ENCODE assay signal across 9 cellular contexts in genomic region chr9:4798281-4798680, GRCh38. TPM values are rescaled to one million over a fixed set of nuclear protein-coding genes. Genes with fewer than 3 reads are reported as not detected.
DNase-seq lines count a peak whose midpoint lies in the region; ATAC-seq and TF ChIP-seq lines count a peak whose summit lies in the region.
"Had no signal": no experiment of that assay in that cellular context is flagged by ENCODE, and none has a peak within 500 bp of the region (broad histone marks: within the 10 kb centered on the region; RNA-seq: fewer than 3 reads in every experiment).

No MANE protein-coding gene starts in this region.

- H3K36me3 Mint-ChIP-seq in GM23338 (ENCODE audit: low read depth): peaks cover 18% of the 10 kb centered on the region; the same call in 2 of the 3 replicates

- TF ChIP-seq CTCF in GM23338 (conservative IDR thresholded peaks at IDR 0.05; ENCODE audit: low read depth in 2 of 2): no peak
- TF ChIP-seq CTCF in OCI-LY7 (conservative IDR thresholded peaks at IDR 0.05; ENCODE audit: low read length): no peak

- H3F3A ChIP-seq in GM23338 (replicated peaks; ENCODE audit: low read depth): 0 out of 2 replicates have a peak, but pooled peaks cover 3% of the 10 kb centered on the region

- H3K9me3 Mint-ChIP-seq in GM23338: peaks cover 6% of the 10 kb centered on the region; the same call in 2 of the 3 replicates

- H3K4me3 ChIP-seq in GM23338 (no peak overlapping the region), OCI-LY7 (ENCODE audit: low read depth, low read length, poor library complexity, severe bottlenecking) (peak overlapping the region; percentile 18), subcutaneous abdominal adipose tissue (ENCODE audit: low read depth in 1 of 5, low read length in 5 of 5) (no peak overlapping the region)

- 0 out of 2 replicates have a peak overlapping the region, but pooled peaks have one; percentile 46 for H3K27ac ChIP-seq in GM23338 (ENCODE audit: low read depth)
- H3K27ac ChIP-seq in OCI-LY7 (ENCODE audit: low read depth, low read length, poor library complexity, severe bottlenecking): peak overlapping the region; percentile 4
- H3K27ac ChIP-seq in subcutaneous abdominal adipose tissue (ENCODE audit: low read depth, low read length): peak overlapping the region; percentile 37

- CTCF ChIA-PET in OCI-LY7 (lab: Charles Lee; ENCODE audit: unreplicated experiment): no interaction called here

- H4K20me1 ChIP-seq in GM23338 (replicated peaks; ENCODE audit: insufficient read depth) (peaks cover 47% of the 10 kb centered on the region), OCI-LY7 (ENCODE audit: insufficient read depth, low read length) (peaks cover 33% of the 10 kb centered on the region)

- H3K79me2 ChIP-seq in GM23338 (replicated peaks; ENCODE audit: insufficient read depth): peaks cover 99% of the 10 kb centered on the region
- peaks cover 99% of the 10 kb centered on the region for H3K79me2 ChIP-seq in OCI-LY7 (ENCODE audit: insufficient read depth, low read depth, low read length)

- H3K4me1 Mint-ChIP-seq in GM23338: peaks cover 32% of the 10 kb centered on the region

- peak overlapping the region; percentile 13; the same call in 1 of the 2 replicates for H3K27ac Mint-ChIP-seq in GM23338

- POLR2A ChIA-PET in OCI-LY7 (lab: Charles Lee): no interaction called here

- H3K36me3 ChIP-seq in GM23338 (ENCODE audit: insufficient read depth) (no peaks in the 10 kb centered on the region), OCI-LY7 (ENCODE audit: insufficient read depth, low read length) (peaks cover 46% of the 10 kb centered on the region), subcutaneous abdominal adipose tissue (ENCODE audit: control insufficient read depth in 5 of 5, insufficient read depth in 5 of 5, low read length in 5 of 5) (no peaks in the 10 kb centered on the region)

- H3K4me1 ChIP-seq in GM23338 (ENCODE audit: insufficient read depth) (peaks cover 31% of the 10 kb centered on the region), OCI-LY7 (ENCODE audit: insufficient read depth, low read length, poor library complexity, severe bottlenecking) (peaks cover 42% of the 10 kb centered on the region), subcutaneous abdominal adipose tissue (ENCODE audit: control insufficient read depth in 5 of 5, insufficient read depth in 5 of 5, low read length in 5 of 5) (peaks cover 3 to 40% (median 36%) of the 10 kb centered on the region in 5 donors)

- H3K27me3 ChIP-seq in GM23338 (ENCODE audit: insufficient read depth) (no peaks in the 10 kb centered on the region), subcutaneous abdominal adipose tissue (ENCODE audit: control insufficient read depth in 5 of 5, insufficient read depth in 4 of 5, low read length in 5 of 5) (no peaks in the 10 kb centered on the region)

- H3K9me2 ChIP-seq in GM23338 (ENCODE audit: insufficient read depth): no peaks in the 10 kb centered on the region
- H3K9me2 ChIP-seq in OCI-LY7 (ENCODE audit: insufficient read depth, low read length): no peaks in the 10 kb centered on the region

- ATAC-seq in GM23338: peak; percentile 34
- no peak for ATAC-seq in GM19455 (IDR thresholded peaks at IDR 0.05; ENCODE audit: unreplicated experiment)

- DNase-seq in GM23338 (ENCODE audit: low spot score) (peak; percentile 15), OCI-LY7 (ENCODE audit: low spot score) (no peak), erythroblast (lab: John Stamatoyannopoulos, UW) (peak; percentile 92 to 95), GF-D8 (lab: John Stamatoyannopoulos, UW) (no peak)
- no peak for DNase-seq in stimulated activated CD4-positive, alpha-beta T cell treated with anti-CD3 and anti-CD28 coated beads, Interleukin-15, amount 100 ng/mL, for 24 hours
- DNase-seq: activated gamma-delta T cell treated with Interleukin-2 at 50 U/mL for 16 hours, DND-41 had no signal

- no peaks in the 10 kb centered on the region for H3K27me3 Mint-ChIP-seq in GM23338 (ENCODE audit: insufficient read depth, low read depth, poor library complexity)

- intact Hi-C loops in OCI-LY7 (cut with micrococcal nuclease; ENCODE audit: unreplicated experiment): loop anchor here (10.0 kb wide), 1 partner anchor 827 kb away; the partner anchor contains the start of gene RIC1

- H3K4me2 ChIP-seq in GM23338 (peak overlapping the region; percentile 49; the same call in 1 of the 2 replicates), OCI-LY7 (ENCODE audit: low read length) (peak overlapping the region; percentile 59)

- H3K4me3 Mint-ChIP-seq in GM23338: no peak overlapping the region; the same call in 2 of the 3 replicates

- peak overlapping the region in 2 of 5 donors; percentile 44 to 54 for H3K9ac ChIP-seq in subcutaneous abdominal adipose tissue (ENCODE audit: low read length in 5 of 5)

- no TSS peak for BruUV-seq in OCI-LY7 (replicated peaks; lab: Mats Ljungman, UMichigan)

- no peak overlapping the region for H2AFZ ChIP-seq in GM23338
- no peak overlapping the region for H2AFZ ChIP-seq in OCI-LY7 (ENCODE audit: low read length)

- peak; percentile 76 for TF ChIP-seq POLR2A in erythroblast (IDR thresholded peaks at IDR 0.05; ENCODE audit: low read length)

- no peaks in the 10 kb centered on the region for H3K9me3 ChIP-seq in OCI-LY7 (ENCODE audit: low read length)
- no peaks in the 10 kb centered on the region for H3K9me3 ChIP-seq in subcutaneous abdominal adipose tissue (ENCODE audit: control insufficient read depth in 5 of 5, low read length in 5 of 5)

TF ChIP-seq in GM23338, 12 proteins besides CTCF, POLR2A, EP300 and RAD21 (continues in another document):
- TF ChIP-seq POLR2AphosphoS5 (IDR thresholded peaks at IDR 0.05; ENCODE audit: low read depth): no peak
- no peak for TF ChIP-seq ZNF331 (CRISPR knock-in tag; IDR thresholded peaks at IDR 0.05; ENCODE audit: low read depth)
- TF ChIP-seq ZNF462 (CRISPR knock-in tag; IDR thresholded peaks at IDR 0.05): no peak

RNA-seq across cellular contexts. Expression of gene RCL1, which starts 5.5 kb away (rescaled TPM):
- 41.2 and 44.1 TPM in 2 replicates for total RNA-seq in GM23338 (2014; rRNA removed; shearing (Covaris generic))
- polyA plus RNA-seq in GM23338 (2016; fragmentation: Nextera tagmentation; extraction: Ambion mirVana): 19.3 and 20.7 TPM in 2 replicates
- 25.0 and 27.5 TPM in 2 replicates for total RNA-seq in OCI-LY7 (2014; rRNA removed; shearing (Covaris generic))
- 26.8 and 31.3 TPM in 2 replicates for total RNA-seq in OCI-LY7 (2022)

RNA-seq across cellular contexts. Expression of gene AK3, which starts 57.3 kb away (rescaled TPM):
- 34.3 and 40.2 TPM in 2 replicates for total RNA-seq in GM23338 (2014; rRNA removed; shearing (Covaris generic))
- 29.6 and 30.1 TPM in 2 replicates for polyA plus RNA-seq in GM23338 (2016; fragmentation: Nextera tagmentation; extraction: Ambion mirVana)
- 64.4 and 108 TPM in 2 replicates for total RNA-seq in OCI-LY7 (2014; rRNA removed; shearing (Covaris generic))
- 43.3 and 50.1 TPM in 2 replicates for total RNA-seq in OCI-LY7 (2022)

Comparison
In these comparisons a context has a peak if more than half of its experiments do, and no peak if none do; other contexts are left out.
1. DNase-seq: peak in GM23338 (single experiment) and erythroblast (2 of 2); none in OCI-LY7 (single experiment), stimulated activated CD4-positive, alpha-beta T cell treated with anti-CD3 and anti-CD28 coated beads, Interleukin-15, amount 100 ng/mL, for 24 hours (single experiment) and GF-D8 (single experiment).
2. Peak in every context shown above with its lines, with median percentiles within 50 percentile points of each other: H3K27ac ChIP-seq.